ENCODE assay signal across 8 cellular contexts in the genomic region with DNA sequence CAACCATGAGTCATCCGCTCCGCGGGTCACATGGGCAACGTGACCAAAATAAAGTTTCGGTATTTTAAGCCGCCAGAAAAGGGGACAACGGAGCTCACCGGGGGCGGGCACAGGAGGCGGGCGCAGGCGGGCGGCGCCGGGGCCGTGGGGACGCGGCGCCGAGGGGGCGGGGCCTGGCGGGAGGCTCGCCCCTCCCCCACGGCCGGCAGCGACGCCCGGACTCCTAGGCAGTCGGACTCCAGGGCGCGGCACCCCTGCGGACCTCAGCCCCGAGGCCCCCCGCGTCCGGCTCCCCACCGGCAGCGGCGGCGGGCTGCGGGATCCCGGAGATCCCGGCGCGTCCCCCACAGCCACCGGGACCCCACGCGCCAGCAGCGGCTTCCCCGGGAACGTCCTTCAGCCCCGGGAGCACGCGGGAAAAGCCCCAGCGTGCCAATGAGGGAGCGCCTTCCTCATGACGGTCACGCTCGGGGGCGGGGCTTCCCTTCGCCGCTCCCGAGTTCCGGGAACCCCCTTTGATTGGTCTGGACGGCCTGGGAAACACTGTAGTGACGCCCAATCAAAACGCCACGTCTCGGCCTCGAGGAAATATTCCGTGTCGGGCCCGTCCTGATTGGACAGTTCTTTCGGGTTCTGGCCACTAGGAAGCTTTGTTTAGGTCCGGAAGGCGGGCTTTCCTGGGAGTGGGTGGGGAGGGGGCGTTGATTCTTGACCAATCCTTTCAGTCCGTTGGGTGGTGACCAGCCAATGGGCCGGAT. TPM values are rescaled to one million over a fixed set of nuclear protein-coding genes. Genes with fewer than 3 reads are reported as not detected.
DNase-seq lines count a peak whose midpoint lies in the region; ATAC-seq and TF ChIP-seq lines count a peak whose summit lies in the region.

No MANE protein-coding gene starts in this region.

- in situ Hi-C loops in HAP-1 (cut with MboI; ENCODE audit: low sequenced_read_pairs), result no loop called here

- peak overlapping the region; percentile 87 for H3K4me3 Mint-ChIP-seq in natural killer cell treated with Interleukin-12 subunit alpha and Interleukin-12 subunit beta and Interleukin-15 and Interleukin-18, amount 100 ng/mL, for 72 hours

- H3K9me3 Mint-ChIP-seq in natural killer cell treated with Interleukin-12 subunit alpha and Interleukin-12 subunit beta and Interleukin-15 and Interleukin-18, amount 100 ng/mL, for 72 hours, result no peaks in the 10 kb centered on the region

- no peaks in the 10 kb centered on the region for H3K27me3 Mint-ChIP-seq in natural killer cell treated with Interleukin-12 subunit alpha and Interleukin-12 subunit beta and Interleukin-15 and Interleukin-18, amount 100 ng/mL, for 72 hours

- H3K27me3 ChIP-seq in HAP-1 (ENCODE audit: low read depth), result no peaks in the 10 kb centered on the region
- H3K27me3 ChIP-seq in MG63, result no peaks in the 10 kb centered on the region

- peaks cover 31 to 38% of the 10 kb centered on the region in 2 donors for H3K4me1 Mint-ChIP-seq in natural killer cell treated with Interleukin-12 subunit alpha and Interleukin-12 subunit beta and Interleukin-15 and Interleukin-18, amount 100 ng/mL, for 72 hours (ENCODE audit: low read depth in 2 of 2)

- no peak for TF ChIP-seq CTCF in fibroblast of the aortic adventitia (IDR thresholded peaks at IDR 0.05; ENCODE audit: insufficient read depth, low read length)

- H3K36me3 ChIP-seq in ES-I3 (ENCODE audit: insufficient read depth, low read length) (no peaks in the 10 kb centered on the region; the same call in 1 of the 2 replicates), HAP-1 (replicated peaks) (no peaks in the 10 kb centered on the region; the same call in 1 of the 2 replicates), MG63 (peaks cover 6% of the 10 kb centered on the region)

- H3K4me1 ChIP-seq in ES-I3 (ENCODE audit: insufficient read depth, low read length) (peaks cover 21% of the 10 kb centered on the region; the same call in 1 of the 2 replicates), HAP-1 (peaks cover 12% of the 10 kb centered on the region)

- no peaks in the 10 kb centered on the region for H3K9me3 ChIP-seq in ES-I3 (ENCODE audit: control insufficient read depth, insufficient read depth, low read length)
- H3K9me3 ChIP-seq in HAP-1, result no peaks in the 10 kb centered on the region
- no peaks in the 10 kb centered on the region for H3K9me3 ChIP-seq in MG63

- H3K9ac ChIP-seq in ES-I3 (ENCODE audit: low read depth, low read length), result peak overlapping the region; percentile 80

- ATAC-seq in natural killer cell treated with Interleukin-12 subunit alpha and Interleukin-12 subunit beta and Interleukin-15 and Interleukin-18, amount 100 ng/mL, for 72 hours, result peak; percentile 75 to 89

- DNase-seq in HAP-1 (ENCODE audit: low spot score in 2 of 2), result peak; percentile 99 to 100
- peak; percentile 99 for DNase-seq in MG63
- DNase-seq in SHP77 (lab: John Stamatoyannopoulos, UW), result peak; percentile 99 to 100
- DNase-seq in activated gamma-delta T cell (lab: John Stamatoyannopoulos, UW), result peak; percentile 91
- peak; percentile 100 for DNase-seq in fibroblast of the aortic adventitia (ENCODE audit: low read depth)
- peak; percentile 100 for DNase-seq in natural killer cell treated with Interleukin-12 subunit alpha and Interleukin-12 subunit beta and Interleukin-15 and Interleukin-18, amount 100 ng/mL, for 72 hours (ENCODE audit: low spot score)
- peak; percentile 100 for DNase-seq in stimulated activated naive CD4-positive, alpha-beta T cell treated with Interleukin-2 at 50 U/mL for 16 hours (lab: John Stamatoyannopoulos, UW)

- H3K4me3 ChIP-seq in HAP-1 (peak overlapping the region; percentile 87), MG63 (peak overlapping the region; percentile 82), fibroblast of the aortic adventitia (ENCODE audit: low read depth, low read length) (peak overlapping the region; percentile 76)

- H3K27ac Mint-ChIP-seq in natural killer cell treated with Interleukin-12 subunit alpha and Interleukin-12 subunit beta and Interleukin-15 and Interleukin-18, amount 100 ng/mL, for 72 hours, result peak overlapping the region; percentile 86 to 88

- H3K36me3 Mint-ChIP-seq in natural killer cell treated with Interleukin-12 subunit alpha and Interleukin-12 subunit beta and Interleukin-15 and Interleukin-18, amount 100 ng/mL, for 72 hours, result peaks cover 15% of the 10 kb centered on the region

RNA-seq across cellular contexts. Expression of a gene that starts 0.5 kb away (rescaled TPM):
- 103 and 212 TPM in 2 replicates for total RNA-seq in MG63 (2014; rRNA removed; shearing (Covaris generic); ENCODE audit: low replicate concordance)
- total RNA-seq in fibroblast of the aortic adventitia (ENCODE audit: low replicate concordance), result 66.6 and 91.9 TPM in 2 replicates
- total RNA-seq in natural killer cell treated with Interleukin-12 subunit alpha and Interleukin-12 subunit beta and Interleukin-15 and Interleukin-18, amount 100 ng/mL, for 72 hours, result 10 to 100 TPM; 36.5 to 57.5 TPM

Comparison
In these comparisons a context has a peak if more than half of its experiments do, and no peak if none do; other contexts are left out.
1. Peak in every context shown above with its lines: DNase-seq, ATAC-seq and H3K4me3 ChIP-seq.